ENCODE assay signal across 16 cellular contexts in genomic region chr4:168856312-168856711, GRCh38.
DNase-seq lines count a peak whose midpoint lies in the region; ATAC-seq and TF ChIP-seq lines count a peak whose summit lies in the region.
"Had no signal": no experiment of that assay in that cellular context is flagged by ENCODE, and none has a peak within 500 bp of the region (broad histone marks: within the 10 kb centered on the region; RNA-seq: fewer than 3 reads in every experiment).

No MANE protein-coding gene starts in this region.

- peak; percentile 81 for DNase-seq in M059J (ENCODE audit: low read depth)
- DNase-seq in kidney epithelial cell (ENCODE audit: low read depth): peak; percentile 34
- DNase-seq in stimulated activated CD4-positive, alpha-beta T cell treated with anti-CD3 and anti-CD28 coated beads, Interleukin-4, amount 100 ng/mL, for 24 hours: no peak
- no peak for DNase-seq in right lobe of liver
- no peak for DNase-seq in NAMALWA (ENCODE audit: low spot score)
- DNase-seq: activated B cell treated with CpG ODN at 0.5 μM for 24 hours; activated T-cell treated with anti-CD3 and anti-CD28 coated beads, Interleukin-2, amount 50 U/mL, for 4 hours; Caco-2; H7; NCI-H1436 treated with DMSO at 0.1 percent for 48 hours; NCI-H82; stimulated activated CD4-positive, alpha-beta T cell treated with anti-CD3 and anti-CD28 coated beads, Interleukin-4, amount 100 ng/mL, for 1 hour had no signal

- no peak overlapping the region for H3K4me3 ChIP-seq in kidney epithelial cell (ENCODE audit: low read depth, low read length)
- no peak overlapping the region for H3K4me3 ChIP-seq in urinary bladder (ENCODE audit: low read depth, low read length)
- H3K4me3 ChIP-seq in right lobe of liver: no peak overlapping the region
- H3K4me3 ChIP-seq: cardiac muscle cell had no signal

- H3K36me3 ChIP-seq in kidney epithelial cell (ENCODE audit: control insufficient read depth, insufficient read depth, low read length) (no peaks in the 10 kb centered on the region), urinary bladder (ENCODE audit: insufficient read depth) (no peaks in the 10 kb centered on the region), right lobe of liver (no peaks in the 10 kb centered on the region)
- H3K36me3 ChIP-seq: cardiac muscle cell had no signal

- H3K27me3 ChIP-seq in kidney epithelial cell (ENCODE audit: control insufficient read depth, insufficient read depth, low read length) (no peaks in the 10 kb centered on the region), right lobe of liver (no peaks in the 10 kb centered on the region)
- H3K27me3 ChIP-seq: cardiac muscle cell had no signal

- peaks cover 78% of the 10 kb centered on the region for H3K36me3 Mint-ChIP-seq in brain

- 30% methylated on average over 2 of the region's 2 CpGs for WGBS in urinary bladder
- 56% methylated on average over 2 of the region's 2 CpGs for WGBS in right lobe of liver (ENCODE audit: insufficient coverage, low coverage, low lambda C conversion rate, missing lambda C conversion rate)

- no peaks in the 10 kb centered on the region for H3K4me1 ChIP-seq in urinary bladder (ENCODE audit: insufficient read depth)
- H3K4me1 ChIP-seq in right lobe of liver: no peaks in the 10 kb centered on the region
- H3K4me1 ChIP-seq: Caco-2 had no signal

- H3K27ac ChIP-seq in urinary bladder (ENCODE audit: low read depth) (peak overlapping the region; percentile 33), right lobe of liver (no peak overlapping the region)
- H3K27ac ChIP-seq: cardiac muscle cell had no signal

- H3K4me3 Mint-ChIP-seq in brain: no peak overlapping the region
- H3K4me3 Mint-ChIP-seq: activated B cell treated with CpG ODN at 0.5 μM for 24 hours; activated T-cell treated with anti-CD3 and anti-CD28 coated beads, Interleukin-2, amount 50 U/mL, for 4 hours; stimulated activated naive CD8-positive, alpha-beta T cell treated with anti-CD3 and anti-CD28 coated beads, Interleukin-15, Interleukin-2, amounts not matched to agents 100 ng/mL and 50 ng/mL, for 24 hours had no signal

- intact Hi-C loops in right lobe of liver (cut with DNase I): no loop called here

- peaks cover 0 to 10% (median 0%) of the 10 kb centered on the region in 5 experiments for H3K9me3 Mint-ChIP-seq in brain
- H3K9me3 Mint-ChIP-seq: activated B cell treated with CpG ODN at 0.5 μM for 24 hours; activated T-cell treated with anti-CD3 and anti-CD28 coated beads, Interleukin-2, amount 50 U/mL, for 4 hours; stimulated activated naive CD8-positive, alpha-beta T cell treated with anti-CD3 and anti-CD28 coated beads, Interleukin-15, Interleukin-2, amounts not matched to agents 100 ng/mL and 50 ng/mL, for 24 hours had no signal

- peaks cover 28% of the 10 kb centered on the region for H3K4me1 Mint-ChIP-seq in brain
- H3K4me1 Mint-ChIP-seq: activated B cell treated with CpG ODN at 0.5 μM for 24 hours had no signal

- peak overlapping the region in 3 of 5 experiments; percentile 35 to 52 (median 49) for H3K27ac Mint-ChIP-seq in brain
- H3K27ac Mint-ChIP-seq: activated B cell treated with CpG ODN at 0.5 μM for 24 hours; stimulated activated naive CD8-positive, alpha-beta T cell treated with anti-CD3 and anti-CD28 coated beads, Interleukin-15, Interleukin-2, amounts not matched to agents 100 ng/mL and 50 ng/mL, for 24 hours had no signal

- H3K27me3 Mint-ChIP-seq in brain: no peaks in the 10 kb centered on the region

- TF ChIP-seq POLR2A in right lobe of liver (IDR thresholded peaks at IDR 0.05): no peak

- H3K9me3 ChIP-seq in right lobe of liver: no peaks in the 10 kb centered on the region
- H3K9me3 ChIP-seq: Caco-2 had no signal

- TF ChIP-seq CTCF in brain (conservative IDR thresholded peaks at IDR 0.05): no peak
- no peak for TF ChIP-seq CTCF in kidney epithelial cell (IDR thresholded peaks at IDR 0.05; ENCODE audit: insufficient read depth, low read length, poor library complexity, severe bottlenecking)
- no peak for TF ChIP-seq CTCF in right lobe of liver (IDR thresholded peaks at IDR 0.05)

- ATAC-seq in right lobe of liver: no peak
- ATAC-seq: activated T-cell treated with anti-CD3 and anti-CD28 coated beads, Interleukin-2, amount 50 U/mL, for 4 hours had no signal

Comparison
In these comparisons a context has a peak if more than half of its experiments do, and no peak if none do; other contexts are left out.
1. DNase-seq: peak in M059J (single experiment) and kidney epithelial cell (single experiment); none in stimulated activated CD4-positive, alpha-beta T cell treated with anti-CD3 and anti-CD28 coated beads, Interleukin-4, amount 100 ng/mL, for 24 hours (single experiment), right lobe of liver (0 of 3) and NAMALWA (single experiment).